8 cellular contexts compared by ENCODE assay signal in the genomic region with DNA sequence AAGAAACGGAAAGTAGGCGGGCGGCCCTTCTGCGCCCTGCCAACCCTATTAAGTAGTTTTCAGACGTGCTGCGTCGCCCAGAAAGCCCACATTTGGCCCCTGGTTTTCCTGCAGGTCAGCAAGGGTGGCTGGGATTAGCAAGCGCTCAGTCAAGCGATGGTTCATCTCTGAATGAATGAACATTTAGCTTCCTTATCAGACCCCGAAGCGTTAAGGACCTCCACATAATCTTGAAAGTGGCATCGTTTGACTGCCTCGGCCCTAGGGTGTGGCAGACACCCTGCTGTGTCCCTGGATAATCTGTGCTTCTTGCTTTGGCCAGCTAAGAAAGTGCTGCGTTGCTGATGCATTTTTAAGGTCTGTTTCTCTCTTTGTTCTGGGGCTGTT. TPM values are rescaled to one million over a fixed set of nuclear protein-coding genes. Genes with fewer than 3 reads are reported as not detected.
DNase-seq lines count a peak whose midpoint lies in the region; ATAC-seq, FAIRE-seq and TF ChIP-seq lines count a peak whose summit lies in the region.

No MANE protein-coding gene starts in this region.

- H3K4me1 ChIP-seq in BLaER1 treated with 17β-estradiol and CSF1 and Interleukin-3, amounts not matched to agents 10 nM and 100 nM, result peaks cover 32 to 44% (median 36%) of the 10 kb centered on the region in 10 experiments
- H3K4me1 ChIP-seq in kidney (ENCODE audit: control insufficient read depth in 1 of 2, insufficient read depth in 1 of 2, low read depth in 1 of 2, low read length in 2 of 2) (peaks cover 6 to 7% of the 10 kb centered on the region in 2 donors), suprapubic skin (peaks cover 16% of the 10 kb centered on the region)

- ATAC-seq in HG02642 (IDR thresholded peaks at IDR 0.05; ENCODE audit: poor library complexity, unreplicated experiment), result peak; percentile 10
- ATAC-seq in activated T-helper 17 cell treated with anti-CD3 and anti-CD28 coated beads, Interleukin-2, amount 50 U/mL, for 72 hours (replicated peaks), result peak; percentile 2
- ATAC-seq in GM21360 (IDR thresholded peaks at IDR 0.05; ENCODE audit: unreplicated experiment), result no peak

- peak overlapping the region; percentile 90 to 99 (median 97) for H3K4me2 ChIP-seq in BLaER1 treated with 17β-estradiol and CSF1 and Interleukin-3, amounts not matched to agents 10 nM and 100 nM

- H3K27ac ChIP-seq in BLaER1 treated with 17β-estradiol and CSF1 and Interleukin-3, amounts not matched to agents 10 nM and 100 nM, result peak overlapping the region; percentile 64 to 83 (median 75); a peak in 19 of 22 replicates
- H3K27ac ChIP-seq in kidney (ENCODE audit: low read depth in 2 of 2, low read length in 2 of 2) (no peak overlapping the region), suprapubic skin (peak overlapping the region; percentile 85)

- H3K36me3 Mint-ChIP-seq in activated T-helper 17 cell treated with anti-CD3 and anti-CD28 coated beads, Interleukin-2, amount 50 U/mL, for 72 hours (ENCODE audit: low read depth), result peaks cover 49% of the 10 kb centered on the region

- no peaks in the 10 kb centered on the region for H3K27me3 ChIP-seq in BLaER1 treated with 17β-estradiol and CSF1 and Interleukin-3, amounts not matched to agents 10 nM and 100 nM
- no peaks in the 10 kb centered on the region for H3K27me3 ChIP-seq in suprapubic skin

- peak overlapping the region; percentile 56 for H3K27ac Mint-ChIP-seq in activated T-helper 17 cell treated with anti-CD3 and anti-CD28 coated beads, Interleukin-2, amount 50 U/mL, for 72 hours

- 0% methylated on average over 11 of the region's 14 CpGs for WGBS in suprapubic skin

- H3K4me3 ChIP-seq in BLaER1 treated with 17β-estradiol and CSF1 and Interleukin-3, amounts not matched to agents 10 nM and 100 nM, result peak overlapping the region; percentile 68 to 91 (median 82)
- H3K4me3 ChIP-seq in kidney (ENCODE audit: low read length in 2 of 2) (peak overlapping the region; percentile 64 to 81), suprapubic skin (peak overlapping the region; percentile 98)

- H3K4me3 Mint-ChIP-seq in activated T-helper 17 cell treated with anti-CD3 and anti-CD28 coated beads, Interleukin-2, amount 50 U/mL, for 72 hours, result peak overlapping the region; percentile 80

- peaks cover 13% of the 10 kb centered on the region for H3K4me1 Mint-ChIP-seq in activated T-helper 17 cell treated with anti-CD3 and anti-CD28 coated beads, Interleukin-2, amount 50 U/mL, for 72 hours

- FAIRE-seq in kidney (lab: Jason Lieb, UNC), result no peak

- no peak for TF ChIP-seq EP300 in suprapubic skin (IDR thresholded peaks at IDR 0.05)

- intact Hi-C loops in kidney (cut with DNase I), result no loop called here

- TF ChIP-seq CTCF in kidney (IDR thresholded peaks at IDR 0.05; ENCODE audit: borderline replicate concordance, extremely low read depth, insufficient read depth), result no peak
- no peak for TF ChIP-seq CTCF in suprapubic skin (IDR thresholded peaks at IDR 0.05)

- H3K27me3 Mint-ChIP-seq in activated T-helper 17 cell treated with anti-CD3 and anti-CD28 coated beads, Interleukin-2, amount 50 U/mL, for 72 hours, result no peaks in the 10 kb centered on the region

- peaks cover 3 to 55% (median 44%) of the 10 kb centered on the region in 11 experiments; a peak in 17 of 22 replicates for H4K20me1 ChIP-seq in BLaER1 treated with 17β-estradiol and CSF1 and Interleukin-3, amounts not matched to agents 10 nM and 100 nM

- H3K9me3 ChIP-seq in BLaER1 treated with 17β-estradiol and CSF1 and Interleukin-3, amounts not matched to agents 10 nM and 100 nM (replicated peaks in 1 of 11), result no peaks in the 10 kb centered on the region
- H3K9me3 ChIP-seq in kidney (ENCODE audit: control insufficient read depth in 1 of 2, low read length in 2 of 2), result no peaks in the 10 kb centered on the region
- no peaks in the 10 kb centered on the region for H3K9me3 ChIP-seq in suprapubic skin

- H3K9ac ChIP-seq in BLaER1 treated with 17β-estradiol and CSF1 and Interleukin-3, amounts not matched to agents 10 nM and 100 nM, result peak overlapping the region; percentile 75 to 87 (median 81)
- peak overlapping the region; percentile 73 to 92 for H3K9ac ChIP-seq in kidney (ENCODE audit: low read length in 2 of 2)

- DNase-seq in kidney (no peak), suprapubic skin (ENCODE audit: low spot score in 2 of 2) (no peak), epidermal melanocyte (ENCODE audit: insufficient read length, low spot score) (no peak)
- no peak for DNase-seq in stimulated activated CD4-positive, alpha-beta T cell treated with anti-CD3 and anti-CD28 coated beads, Interleukin-4, amount 100 ng/mL, for 4 hours

- TF ChIP-seq POLR2A in suprapubic skin (IDR thresholded peaks at IDR 0.05), result no peak

- peaks cover 19 to 44% (median 30%) of the 10 kb centered on the region in 11 experiments; a peak in 21 of 22 replicates for H3K36me3 ChIP-seq in BLaER1 treated with 17β-estradiol and CSF1 and Interleukin-3, amounts not matched to agents 10 nM and 100 nM
- H3K36me3 ChIP-seq in kidney (ENCODE audit: control insufficient read depth in 1 of 2, insufficient read depth in 2 of 2, low read length in 2 of 2) (peaks cover 3 to 6% of the 10 kb centered on the region in 2 donors), suprapubic skin (peaks cover 9% of the 10 kb centered on the region)

- no peaks in the 10 kb centered on the region for H3K9me3 Mint-ChIP-seq in activated T-helper 17 cell treated with anti-CD3 and anti-CD28 coated beads, Interleukin-2, amount 50 U/mL, for 72 hours

RNA-seq across cellular contexts. Expression of gene TOR1B, which starts 0.7 kb away (rescaled TPM):
- 10 to 100 TPM; 22.0 to 26.6 TPM for total RNA-seq in activated T-helper 17 cell treated with anti-CD3 and anti-CD28 coated beads, Interleukin-2, amount 50 U/mL, for 72 hours
- total RNA-seq in kidney (21.4 TPM), suprapubic skin (10 to 100 TPM; 18.0 to 24.5 (median 20.8) TPM)
- polyA plus RNA-seq in kidney (ENCODE audit: insufficient read depth, low read depth, low replicate concordance), result 10.1 TPM

RNA-seq across cellular contexts. Expression of gene TOR1A, which starts 20.3 kb away (rescaled TPM):
- total RNA-seq in activated T-helper 17 cell treated with anti-CD3 and anti-CD28 coated beads, Interleukin-2, amount 50 U/mL, for 72 hours, result 10 to 100 TPM; 27.3 to 51.7 TPM
- 29.2 TPM for total RNA-seq in kidney
- 24.6 TPM for polyA plus RNA-seq in kidney (ENCODE audit: insufficient read depth, low read depth, low replicate concordance)
- 10 to 100 TPM; 31.7 to 44.7 (median 36.3) TPM for total RNA-seq in suprapubic skin

RNA-seq across cellular contexts. Expression of gene C9orf78, which starts 31.4 kb away (rescaled TPM):
- 10 to 100 TPM; 23.4 to 73.3 TPM for total RNA-seq in activated T-helper 17 cell treated with anti-CD3 and anti-CD28 coated beads, Interleukin-2, amount 50 U/mL, for 72 hours
- total RNA-seq in kidney (39.7 TPM), suprapubic skin (10 to 100 TPM; 32.7 to 71.9 (median 43.7) TPM)
- 62.1 TPM for polyA plus RNA-seq in kidney (ENCODE audit: insufficient read depth, low read depth, low replicate concordance)

RNA-seq across cellular contexts. Expression of gene USP20, which starts 31.6 kb away (rescaled TPM):
- 10 to 100 TPM; 50.1 to 52.5 TPM for total RNA-seq in activated T-helper 17 cell treated with anti-CD3 and anti-CD28 coated beads, Interleukin-2, amount 50 U/mL, for 72 hours
- total RNA-seq in kidney (28.8 TPM), suprapubic skin (10 to 100 TPM; 22.6 to 51.4 (median 34.4) TPM)
- 22.8 TPM for polyA plus RNA-seq in kidney (ENCODE audit: insufficient read depth, low read depth, low replicate concordance)

RNA-seq across cellular contexts. Expression of gene PTGES, which starts 50.8 kb away (rescaled TPM):
- not detected for total RNA-seq in activated T-helper 17 cell treated with anti-CD3 and anti-CD28 coated beads, Interleukin-2, amount 50 U/mL, for 72 hours
- 8.9 TPM for total RNA-seq in kidney
- polyA plus RNA-seq in kidney (ENCODE audit: insufficient read depth, low read depth, low replicate concordance), result 8.1 TPM
- total RNA-seq in suprapubic skin, result 10 to 100 TPM; 21.8 to 38.8 (median 24.0) TPM

Comparison
In these comparisons a context has a peak if more than half of its experiments do, and no peak if none do; other contexts are left out.
1. H3K27ac ChIP-seq: peak in BLaER1 treated with 17β-estradiol and CSF1 and Interleukin-3, amounts not matched to agents 10 nM and 100 nM (11 of 11) and suprapubic skin (single experiment); none in kidney (0 of 2).
2. Peak in every context shown above with its lines, with median percentiles within 50 percentile points of each other: H3K4me3 ChIP-seq.